In genomic region chr2:53202063-53202462, GRCh38 we compare ENCODE assay signal across 10 cellular contexts.
DNase-seq lines count a peak whose midpoint lies in the region; ATAC-seq, FAIRE-seq and TF ChIP-seq lines count a peak whose summit lies in the region.
"Had no signal": no experiment of that assay in that cellular context is flagged by ENCODE, and none has a peak within 500 bp of the region (broad histone marks: within the 10 kb centered on the region; RNA-seq: fewer than 3 reads in every experiment).

No MANE protein-coding gene starts in this region.

- intact Hi-C loops in activated CD4-positive, alpha-beta T cell treated with anti-CD3 and anti-CD28 coated beads, Interleukin-2, amount 10 ng/mL, durations not matched to agents 24 days and 14 days (cut with micrococcal nuclease) = no loop called here

- H3K4me1 ChIP-seq in keratinocyte (ENCODE audit: control insufficient read depth, extremely low read depth, insufficient read depth, low read length) = peaks cover 4% of the 10 kb centered on the region

- no peaks in the 10 kb centered on the region for H4K20me1 ChIP-seq in keratinocyte (ENCODE audit: control insufficient read depth, extremely low read depth, insufficient read depth, low read length)

- no peaks in the 10 kb centered on the region for H3K27me3 ChIP-seq in keratinocyte (ENCODE audit: control insufficient read depth, extremely low read depth, insufficient read depth, low read length)

- no peaks in the 10 kb centered on the region for H3K36me3 Mint-ChIP-seq in activated CD4-positive, alpha-beta T cell treated with anti-CD3 and anti-CD28 coated beads, Interleukin-2, amount 10 ng/mL, durations not matched to agents 24 days and 14 days (ENCODE audit: low read depth)
- H3K36me3 Mint-ChIP-seq in natural killer cell treated with Interleukin-12 subunit alpha and Interleukin-12 subunit beta and Interleukin-15 and Interleukin-18, amount 100 ng/mL, for 72 hours = no peaks in the 10 kb centered on the region
- H3K36me3 Mint-ChIP-seq: activated naive CD4-positive, alpha-beta T cell treated with anti-CD3 and anti-CD28 coated beads, Interleukin-2, amount 50 U/mL, for 24 hours had no signal

- DNase-seq in AG09309 (ENCODE audit: low read depth) (peak; percentile 42), Kasumi-1 (lab: John Stamatoyannopoulos, UW) (peak; percentile 35 to 59), T1000 (lab: John Stamatoyannopoulos, UW) (peak; percentile 8), keratinocyte (ENCODE audit: low read depth, low spot score) (peak; percentile 19)
- no peak for DNase-seq in activated CD4-positive, alpha-beta T cell treated with anti-CD3 and anti-CD28 coated beads, Interleukin-2, amount 10 ng/mL, durations not matched to agents 24 days and 14 days
- DNase-seq in natural killer cell treated with Interleukin-12 subunit alpha and Interleukin-12 subunit beta and Interleukin-15 and Interleukin-18, amount 100 ng/mL, for 72 hours (ENCODE audit: low spot score) = no peak

- dilution Hi-C loops in keratinocyte (cut with MboI; ENCODE audit: extremely low pct_ligation_motif_present, low sequenced_read_pairs) = no loop called here

- no peaks in the 10 kb centered on the region for H3K36me3 ChIP-seq in keratinocyte (ENCODE audit: control insufficient read depth in 2 of 2, extremely low read depth in 1 of 2, insufficient read depth in 2 of 2, low read length in 2 of 2)

- no peak overlapping the region for H3K9ac ChIP-seq in keratinocyte (ENCODE audit: control insufficient read depth, extremely low read depth, insufficient read depth, low read length)

- H2AFZ ChIP-seq in keratinocyte (ENCODE audit: control insufficient read depth, low read length) = no peak overlapping the region

- H3K4me1 Mint-ChIP-seq in activated CD4-positive, alpha-beta T cell treated with anti-CD3 and anti-CD28 coated beads, Interleukin-2, amount 10 ng/mL, durations not matched to agents 24 days and 14 days = no peaks in the 10 kb centered on the region
- no peaks in the 10 kb centered on the region for H3K4me1 Mint-ChIP-seq in natural killer cell treated with Interleukin-12 subunit alpha and Interleukin-12 subunit beta and Interleukin-15 and Interleukin-18, amount 100 ng/mL, for 72 hours (ENCODE audit: low read depth in 2 of 2)
- H3K4me1 Mint-ChIP-seq: activated naive CD4-positive, alpha-beta T cell treated with anti-CD3 and anti-CD28 coated beads, Interleukin-2, amount 50 U/mL, for 24 hours had no signal

- peak; percentile 99 for FAIRE-seq in keratinocyte (lab: Jason Lieb, UNC)
- FAIRE-seq: K562 had no signal

- H3K9me3 ChIP-seq in keratinocyte (ENCODE audit: control insufficient read depth, low read depth, low read length) = no peaks in the 10 kb centered on the region

- H3K4me3 ChIP-seq in AG09309 (ENCODE audit: control insufficient read depth, low read depth, low read length) = no peak overlapping the region
- no peak overlapping the region for H3K4me3 ChIP-seq in keratinocyte (ENCODE audit: control insufficient read depth in 2 of 3, extremely low read depth in 1 of 3, insufficient read depth in 2 of 3, low read depth in 1 of 3, low read length in 3 of 3)
- H3K4me3 ChIP-seq: K562 had no signal

- no peaks in the 10 kb centered on the region for H3K79me2 ChIP-seq in keratinocyte (ENCODE audit: control insufficient read depth, insufficient read depth, low read length)

- H3K4me2 ChIP-seq in keratinocyte (ENCODE audit: control insufficient read depth, extremely low read depth, insufficient read depth, low read depth, low read length) = peak overlapping the region; percentile 17

- no peaks in the 10 kb centered on the region for H3K27me3 Mint-ChIP-seq in activated CD4-positive, alpha-beta T cell treated with anti-CD3 and anti-CD28 coated beads, Interleukin-2, amount 10 ng/mL, durations not matched to agents 24 days and 14 days
- H3K27me3 Mint-ChIP-seq in natural killer cell treated with Interleukin-12 subunit alpha and Interleukin-12 subunit beta and Interleukin-15 and Interleukin-18, amount 100 ng/mL, for 72 hours = no peaks in the 10 kb centered on the region
- H3K27me3 Mint-ChIP-seq: activated naive CD4-positive, alpha-beta T cell treated with anti-CD3 and anti-CD28 coated beads, Interleukin-2, amount 50 U/mL, for 24 hours had no signal

- H3K9me3 Mint-ChIP-seq in activated CD4-positive, alpha-beta T cell treated with anti-CD3 and anti-CD28 coated beads, Interleukin-2, amount 10 ng/mL, durations not matched to agents 24 days and 14 days = no peaks in the 10 kb centered on the region
- peaks cover 6% of the 10 kb centered on the region for H3K9me3 Mint-ChIP-seq in natural killer cell treated with Interleukin-12 subunit alpha and Interleukin-12 subunit beta and Interleukin-15 and Interleukin-18, amount 100 ng/mL, for 72 hours

- H3K9me1 ChIP-seq in keratinocyte (ENCODE audit: control insufficient read depth, extremely low read depth, insufficient read depth, low read length) = no peaks in the 10 kb centered on the region

- no peak for ATAC-seq in natural killer cell treated with Interleukin-12 subunit alpha and Interleukin-12 subunit beta and Interleukin-15 and Interleukin-18, amount 100 ng/mL, for 72 hours
- ATAC-seq in HG03378 (IDR thresholded peaks at IDR 0.05; ENCODE audit: unreplicated experiment) (no peak), GM21447 (IDR thresholded peaks at IDR 0.05; ENCODE audit: unreplicated experiment) (no peak)
- ATAC-seq: K562 had no signal

- TF ChIP-seq CTCF in AG09309 (IDR thresholded peaks at IDR 0.05; ENCODE audit: control insufficient read depth, insufficient read depth, low read depth, low read length, missing control alignments) (no peak), keratinocyte (optimal IDR thresholded peaks at IDR 0.05 in 1 of 3, IDR thresholded peaks at IDR 0.05 in 1 of 3, conservative IDR thresholded peaks at IDR 0.05 in 1 of 3; ENCODE audit: extremely low read depth in 1 of 3, insufficient read depth in 2 of 3, low read length in 3 of 3) (peak; percentile 27 to 58 (median 41))

- H3K4me3 Mint-ChIP-seq in activated CD4-positive, alpha-beta T cell treated with anti-CD3 and anti-CD28 coated beads, Interleukin-2, amount 10 ng/mL, durations not matched to agents 24 days and 14 days = no peak overlapping the region
- no peak overlapping the region for H3K4me3 Mint-ChIP-seq in natural killer cell treated with Interleukin-12 subunit alpha and Interleukin-12 subunit beta and Interleukin-15 and Interleukin-18, amount 100 ng/mL, for 72 hours
- H3K4me3 Mint-ChIP-seq: activated naive CD4-positive, alpha-beta T cell treated with anti-CD3 and anti-CD28 coated beads, Interleukin-2, amount 50 U/mL, for 24 hours had no signal

- no peak overlapping the region for H3K27ac Mint-ChIP-seq in activated CD4-positive, alpha-beta T cell treated with anti-CD3 and anti-CD28 coated beads, Interleukin-2, amount 10 ng/mL, durations not matched to agents 24 days and 14 days
- no peak overlapping the region for H3K27ac Mint-ChIP-seq in natural killer cell treated with Interleukin-12 subunit alpha and Interleukin-12 subunit beta and Interleukin-15 and Interleukin-18, amount 100 ng/mL, for 72 hours
- H3K27ac Mint-ChIP-seq: activated naive CD4-positive, alpha-beta T cell treated with anti-CD3 and anti-CD28 coated beads, Interleukin-2, amount 50 U/mL, for 24 hours had no signal

- H3K27ac ChIP-seq in keratinocyte (ENCODE audit: control insufficient read depth, insufficient read depth, low read length) = no peak overlapping the region

Comparison
In these comparisons a context has a peak if more than half of its experiments do, and no peak if none do; other contexts are left out.
1. DNase-seq: peak in AG09309 (single experiment), Kasumi-1 (2 of 2), T1000 (single experiment) and keratinocyte (single experiment); none in activated CD4-positive, alpha-beta T cell treated with anti-CD3 and anti-CD28 coated beads, Interleukin-2, amount 10 ng/mL, durations not matched to agents 24 days and 14 days (single experiment) and natural killer cell treated with Interleukin-12 subunit alpha and Interleukin-12 subunit beta and Interleukin-15 and Interleukin-18, amount 100 ng/mL, for 72 hours (single experiment).